1 cellular context compared by ENCODE assay signal in genomic region chr18:76988015-76988826, GRCh38.
TF ChIP-seq lines count a peak whose summit lies in the region.

No MANE protein-coding gene starts in this region.

TF ChIP-seq in GM23338, 12 proteins besides CTCF, POLR2A, EP300 and RAD21 (continued from another document):
- no peak for TF ChIP-seq ETS1 (IDR thresholded peaks at IDR 0.05)
- TF ChIP-seq ZNF114 (CRISPR knock-in tag; IDR thresholded peaks at IDR 0.05), result no peak
- no peak for TF ChIP-seq EZH2phosphoT487 (IDR thresholded peaks at IDR 0.05; ENCODE audit: unreplicated experiment)
